Comparison of ENCODE assay signal across 12 cellular contexts in the genomic region with DNA sequence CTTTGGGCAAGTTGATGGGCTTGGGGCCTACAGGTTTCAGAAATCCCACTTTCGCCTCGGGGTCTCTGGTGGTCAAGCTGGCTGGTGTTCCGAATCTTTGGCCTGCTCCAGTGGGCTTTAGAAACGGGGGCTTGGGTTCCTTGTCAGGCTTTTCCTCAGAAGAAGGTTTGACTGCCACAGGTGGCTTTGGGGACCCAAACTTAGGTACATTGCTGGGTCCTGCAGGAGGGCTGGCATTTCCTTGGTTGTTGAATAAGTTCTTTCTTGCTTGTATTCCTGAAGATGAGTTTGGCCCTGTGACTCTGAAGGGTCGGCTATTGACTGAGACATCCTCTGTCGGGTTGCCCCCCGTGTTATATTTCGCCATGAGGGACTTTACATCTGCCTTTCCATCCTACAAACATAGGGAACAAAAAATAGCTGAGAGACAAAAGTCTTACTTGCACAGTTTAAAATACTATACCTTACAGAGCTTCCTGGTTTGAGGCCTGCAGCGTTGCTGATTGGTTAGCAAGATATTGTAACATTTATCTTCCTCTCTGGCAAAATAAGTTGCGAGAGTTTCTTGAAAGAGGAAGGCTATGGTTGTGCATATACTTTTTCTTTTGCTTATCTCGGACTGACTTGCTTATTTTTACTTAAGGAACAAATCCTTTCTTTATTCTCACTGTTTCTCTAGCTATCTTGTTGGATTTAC. TPM values are rescaled to one million over a fixed set of nuclear protein-coding genes. Genes with fewer than 3 reads are reported as not detected.
DNase-seq lines count a peak whose midpoint lies in the region; ATAC-seq and TF ChIP-seq lines count a peak whose summit lies in the region.
"Had no signal": no experiment of that assay in that cellular context is flagged by ENCODE, and none has a peak within 500 bp of the region (broad histone marks: within the 10 kb centered on the region; RNA-seq: fewer than 3 reads in every experiment).

No MANE protein-coding gene starts in this region.

- H3K27me3 ChIP-seq in CD4-positive, CD25-positive, alpha-beta regulatory T cell (ENCODE audit: control insufficient read depth, insufficient read depth, low read length) = no peaks in the 10 kb centered on the region
- H3K27me3 ChIP-seq in Karpas-422 (ENCODE audit: low read length) = no peaks in the 10 kb centered on the region
- H3K27me3 ChIP-seq in ascending aorta = no peaks in the 10 kb centered on the region
- H3K27me3 ChIP-seq: body of pancreas had no signal

- no peak overlapping the region for H3K4me2 ChIP-seq in Karpas-422 (ENCODE audit: low read depth, low read length, poor library complexity, severe bottlenecking)

- TF ChIP-seq CTCF in mesothelial cell of epicardium (IDR thresholded peaks at IDR 0.05; ENCODE audit: unreplicated experiment) = no peak
- no peak for TF ChIP-seq CTCF in ascending aorta (IDR thresholded peaks at IDR 0.05)

- H3K36me3 ChIP-seq in CD4-positive, CD25-positive, alpha-beta regulatory T cell (ENCODE audit: control insufficient read depth, insufficient read depth, low read length) = no peaks in the 10 kb centered on the region
- H3K36me3 ChIP-seq in Karpas-422 (ENCODE audit: insufficient read depth, low read length) = no peaks in the 10 kb centered on the region
- H3K36me3 ChIP-seq in ascending aorta = no peaks in the 10 kb centered on the region

- peak; percentile 43 to 83 (median 73) for DNase-seq in CD4-positive, CD25-positive, alpha-beta regulatory T cell
- DNase-seq in Karpas-422 (no peak), mesothelial cell of epicardium (ENCODE audit: low spot score in 2 of 2, unreplicated experiment in 2 of 2) (no peak), NCI-H1417 treated with DMSO at 0.1 percent for 48 hours (lab: John Stamatoyannopoulos, UW) (no peak), ascending aorta (ENCODE audit: low spot score in 2 of 2) (no peak), NCI-H2196 (lab: John Stamatoyannopoulos, UW; ENCODE audit: unreplicated experiment) (no peak)
- no peak for DNase-seq in activated CD4-positive, alpha-beta memory T cell treated with anti-CD3 and anti-CD28 coated beads for 36 hours
- DNase-seq: NCI-H1694 treated with DMSO at 0.1 percent for 48 hours; nucleus accumbens; stimulated activated CD4-positive, alpha-beta T cell treated with anti-CD3 and anti-CD28 coated beads, Interleukin-2, amount 100 ng/mL, for 48 hours had no signal

- H3K9me3 ChIP-seq in CD4-positive, CD25-positive, alpha-beta regulatory T cell (ENCODE audit: control insufficient read depth in 2 of 2, low read length in 2 of 2) = no peaks in the 10 kb centered on the region
- H3K9me3 ChIP-seq in Karpas-422 (ENCODE audit: low read length) (no peaks in the 10 kb centered on the region), ascending aorta (no peaks in the 10 kb centered on the region)
- H3K9me3 ChIP-seq: body of pancreas had no signal

- peak overlapping the region; percentile 100 for H3K4me3 ChIP-seq in CD4-positive, CD25-positive, alpha-beta regulatory T cell (ENCODE audit: low read depth, low read length)
- no peak overlapping the region for H3K4me3 ChIP-seq in Karpas-422 (ENCODE audit: low read length)
- peak overlapping the region in 1 of 2 donors; percentile 25 for H3K4me3 ChIP-seq in ascending aorta
- H3K4me3 ChIP-seq: body of pancreas had no signal

- no peaks in the 10 kb centered on the region for H3K79me2 ChIP-seq in Karpas-422 (ENCODE audit: low read length)

- POLR2A ChIA-PET in activated CD4-positive, alpha-beta memory T cell treated with anti-CD3 and anti-CD28 coated beads for 36 hours (lab: Charles Lee) = interaction anchor here (0.7 to 5.3 kb wide), 9 partner anchors 9 to 71 kb away, joined by 3 to 91 read pairs (median 3); no protein-coding TSS in a partner anchor

- peak overlapping the region; percentile 92 to 98 (median 93) for H3K27ac Mint-ChIP-seq in CD4-positive, CD25-positive, alpha-beta regulatory T cell
- H3K27ac Mint-ChIP-seq in activated CD4-positive, alpha-beta memory T cell treated with anti-CD3 and anti-CD28 coated beads for 36 hours = peak overlapping the region; percentile 95
- H3K27ac Mint-ChIP-seq in mesothelial cell of epicardium = peak overlapping the region; percentile 57

- H4K20me1 ChIP-seq in Karpas-422 (ENCODE audit: insufficient read depth, low read depth, low read length) = no peaks in the 10 kb centered on the region

- intact Hi-C loops in activated CD4-positive, alpha-beta memory T cell treated with anti-CD3 and anti-CD28 coated beads for 36 hours (cut with micrococcal nuclease) = loop anchor here (1.0 to 10.0 kb wide), 2 partner anchors 7 to 1282 kb away; no protein-coding TSS in a partner anchor
- intact Hi-C loops in ascending aorta (cut with DNase I) = no loop called here

- ATAC-seq in CD4-positive, CD25-positive, alpha-beta regulatory T cell (ENCODE audit: low read depth in 2 of 2) = peak; percentile 59 to 63
- ATAC-seq in HG02571 (IDR thresholded peaks at IDR 0.05; ENCODE audit: unreplicated experiment) = no peak
- ATAC-seq: body of pancreas had no signal

- peak overlapping the region; percentile 94 to 99 (median 96) for H3K4me3 Mint-ChIP-seq in CD4-positive, CD25-positive, alpha-beta regulatory T cell
- peak overlapping the region; percentile 88 for H3K4me3 Mint-ChIP-seq in activated CD4-positive, alpha-beta memory T cell treated with anti-CD3 and anti-CD28 coated beads for 36 hours
- H3K4me3 Mint-ChIP-seq in mesothelial cell of epicardium = no peak overlapping the region

- H3K4me1 Mint-ChIP-seq in CD4-positive, CD25-positive, alpha-beta regulatory T cell = peaks cover 12 to 46% (median 38%) of the 10 kb centered on the region in 4 donors
- H3K4me1 Mint-ChIP-seq in activated CD4-positive, alpha-beta memory T cell treated with anti-CD3 and anti-CD28 coated beads for 36 hours (ENCODE audit: low read depth) = peaks cover 39% of the 10 kb centered on the region
- H3K4me1 Mint-ChIP-seq in mesothelial cell of epicardium = peaks cover 40% of the 10 kb centered on the region

- CTCF ChIA-PET in activated CD4-positive, alpha-beta memory T cell treated with anti-CD3 and anti-CD28 coated beads for 36 hours (lab: Charles Lee) = interaction anchor here (0.5 to 4.0 kb wide), 9 partner anchors 9 to 236 kb away, joined by 3 to 25 read pairs (median 12); no protein-coding TSS in a partner anchor

- peaks cover 53% of the 10 kb centered on the region for H3K4me1 ChIP-seq in CD4-positive, CD25-positive, alpha-beta regulatory T cell (ENCODE audit: control insufficient read depth, insufficient read depth, low read length, poor library complexity, severe bottlenecking)
- peaks cover 3% of the 10 kb centered on the region; the same call in 1 of the 2 replicates for H3K4me1 ChIP-seq in Karpas-422 (ENCODE audit: low read length)
- H3K4me1 ChIP-seq in ascending aorta = no peaks in the 10 kb centered on the region
- H3K4me1 ChIP-seq: body of pancreas had no signal

- peaks cover 24% of the 10 kb centered on the region for H3K36me3 Mint-ChIP-seq in CD4-positive, CD25-positive, alpha-beta regulatory T cell
- peaks cover 27% of the 10 kb centered on the region for H3K36me3 Mint-ChIP-seq in activated CD4-positive, alpha-beta memory T cell treated with anti-CD3 and anti-CD28 coated beads for 36 hours
- H3K36me3 Mint-ChIP-seq in mesothelial cell of epicardium = no peaks in the 10 kb centered on the region

- H3K9ac ChIP-seq in Karpas-422 (ENCODE audit: low read length) = no peak overlapping the region

- H3K27ac ChIP-seq in CD4-positive, CD25-positive, alpha-beta regulatory T cell (ENCODE audit: insufficient read depth, low read length, poor library complexity, severe bottlenecking) = peak overlapping the region; percentile 84
- no peak overlapping the region for H3K27ac ChIP-seq in Karpas-422 (ENCODE audit: low read length)
- no peak overlapping the region for H3K27ac ChIP-seq in ascending aorta
- H3K27ac ChIP-seq: body of pancreas had no signal

- peak overlapping the region; percentile 39; the same call in 1 of the 2 replicates for H2AFZ ChIP-seq in Karpas-422 (ENCODE audit: low read length)

- H3K27me3 Mint-ChIP-seq in CD4-positive, CD25-positive, alpha-beta regulatory T cell = no peaks in the 10 kb centered on the region
- H3K27me3 Mint-ChIP-seq in activated CD4-positive, alpha-beta memory T cell treated with anti-CD3 and anti-CD28 coated beads for 36 hours = no peaks in the 10 kb centered on the region
- H3K27me3 Mint-ChIP-seq in mesothelial cell of epicardium (ENCODE audit: low read depth) = no peaks in the 10 kb centered on the region

- no peaks in the 10 kb centered on the region for H3K9me2 ChIP-seq in Karpas-422 (replicated peaks; ENCODE audit: insufficient read depth, low read length)

- no peaks in the 10 kb centered on the region for H3K9me3 Mint-ChIP-seq in CD4-positive, CD25-positive, alpha-beta regulatory T cell
- no peaks in the 10 kb centered on the region for H3K9me3 Mint-ChIP-seq in activated CD4-positive, alpha-beta memory T cell treated with anti-CD3 and anti-CD28 coated beads for 36 hours
- no peaks in the 10 kb centered on the region for H3K9me3 Mint-ChIP-seq in mesothelial cell of epicardium

RNA-seq across cellular contexts. Expression of gene FYB1, which starts 16.6 kb away (rescaled TPM):
- 639 TPM for total RNA-seq in CD4-positive, CD25-positive, alpha-beta regulatory T cell
- 100 to 1,000 TPM; 197 to 254 (median 226) TPM for polyA plus RNA-seq in CD4-positive, CD25-positive, alpha-beta regulatory T cell
- total RNA-seq in Karpas-422 (2014; rRNA removed; shearing (Covaris generic); ENCODE audit: low replicate concordance) = 2.7 and 2.8 TPM in 2 replicates
- 100 to 1,000 TPM; 105 to 106 TPM for total RNA-seq in activated CD4-positive, alpha-beta memory T cell treated with anti-CD3 and anti-CD28 coated beads for 36 hours
- total RNA-seq in mesothelial cell of epicardium (1.2 to 1.6 TPM (median 1.5 TPM) in 3 replicates), ascending aorta (74.1 TPM)

Comparison
In these comparisons a context has a peak if more than half of its experiments do, and no peak if none do; other contexts are left out.
1. DNase-seq: peak in CD4-positive, CD25-positive, alpha-beta regulatory T cell (3 of 3); none in Karpas-422 (single experiment), activated CD4-positive, alpha-beta memory T cell treated with anti-CD3 and anti-CD28 coated beads for 36 hours (single experiment), mesothelial cell of epicardium (0 of 2), NCI-H1417 treated with DMSO at 0.1 percent for 48 hours (single experiment), ascending aorta (0 of 2) and NCI-H2196 (single experiment).
2. RNA of gene FYB1, which starts 16.6 kb away (total RNA-seq): 639 TPM in CD4-positive, CD25-positive, alpha-beta regulatory T cell (single experiment), 105 to 106 TPM in activated CD4-positive, alpha-beta memory T cell treated with anti-CD3 and anti-CD28 coated beads for 36 hours and 74.1 TPM in ascending aorta (single experiment); 2.7 to 2.8 TPM in Karpas-422 and 1.2 to 1.6 TPM in mesothelial cell of epicardium; every median in the first group is over 10 times any median in the second.
3. Peak in every context shown above with its lines, with median percentiles within 50 percentile points of each other: H3K27ac Mint-ChIP-seq.